Comparison of ENCODE assay signal across 1 cellular context in genomic region chr2:97712175-97712574, GRCh38. TPM values are rescaled to one million over a fixed set of nuclear protein-coding genes. Genes with fewer than 3 reads are reported as not detected.
"Had no signal": no experiment of that assay in that cellular context is flagged by ENCODE, and none has a peak within 500 bp of the region (broad histone marks: within the 10 kb centered on the region; RNA-seq: fewer than 3 reads in every experiment).

No MANE protein-coding gene starts in this region.

RNA-seq across cellular contexts. Expression of gene ZAP70, which starts 1.2 kb away (rescaled TPM):
- total RNA-seq: fibroblast of lung had no signal
